ENCODE assay signal across 8 cellular contexts in the genomic region with DNA sequence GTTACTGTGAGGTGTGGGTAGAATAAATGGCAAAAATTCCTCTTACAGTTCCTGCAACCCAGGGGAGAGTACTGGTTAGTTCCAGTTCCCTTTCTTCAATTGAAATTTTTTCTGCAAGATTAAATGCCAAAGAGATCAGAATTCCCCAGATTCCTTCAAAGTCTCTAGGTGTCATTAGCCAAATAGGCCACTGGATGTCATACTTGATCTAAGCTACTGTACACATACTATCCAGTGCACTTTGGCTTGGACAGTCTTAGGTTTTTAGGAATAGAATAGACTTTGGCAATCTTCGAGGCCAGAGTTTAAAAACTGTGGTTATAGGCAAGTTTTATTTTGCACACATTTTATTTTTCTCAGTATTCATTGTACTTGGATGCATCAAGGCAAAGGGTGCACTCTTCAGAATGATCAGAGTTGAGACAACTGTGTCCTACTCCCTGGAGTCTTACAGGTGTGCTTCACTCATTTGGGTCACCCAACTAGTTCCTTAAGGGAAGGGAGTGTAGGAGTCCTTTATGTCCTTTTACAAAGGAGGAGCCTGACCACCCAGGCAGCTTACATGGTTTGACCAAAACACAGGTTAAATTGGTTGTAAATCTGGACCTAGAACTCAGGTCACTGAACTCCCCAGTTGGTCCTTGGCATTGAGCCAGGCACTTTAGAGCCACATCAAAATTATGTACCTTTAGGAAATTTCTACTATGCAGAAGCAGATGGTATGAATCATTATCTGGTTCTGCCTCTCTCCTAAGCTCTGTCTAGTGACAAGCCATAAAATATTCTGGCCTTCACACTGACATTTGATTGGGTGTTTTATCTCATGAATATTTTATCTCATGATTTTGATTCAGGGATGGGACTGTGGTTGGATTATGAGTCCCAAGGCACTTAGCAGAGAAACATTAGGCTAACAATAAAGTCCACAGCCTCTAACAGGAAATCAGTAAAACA. TPM values are rescaled to one million over a fixed set of nuclear protein-coding genes. Genes with fewer than 3 reads are reported as not detected.
A peak's percentile ranks its signal among the peaks of the same experiment; 100 is the strongest.
DNase-seq lines count a peak whose midpoint lies in the region; ATAC-seq, FAIRE-seq and TF ChIP-seq lines count a peak whose summit lies in the region.

No MANE protein-coding gene starts in this region.

- H3K27ac ChIP-seq in keratinocyte (ENCODE audit: control insufficient read depth, insufficient read depth, low read length) (no peak overlapping the region), tibial nerve (no peak overlapping the region)

- POLR2A ChIA-PET in activated CD4-positive, alpha-beta memory T cell treated with anti-CD3 and anti-CD28 coated beads, Interleukin-2, amount 10 ng/mL, durations not matched to agents 7 days and 5 days (lab: Charles Lee) = no interaction called here

- H3K9me3 Mint-ChIP-seq in activated CD4-positive, alpha-beta memory T cell treated with anti-CD3 and anti-CD28 coated beads, Interleukin-2, amount 10 ng/mL, durations not matched to agents 7 days and 5 days = no peaks in the 10 kb centered on the region

- no peak overlapping the region for H2AFZ ChIP-seq in keratinocyte (ENCODE audit: control insufficient read depth, low read length)

- H3K9ac ChIP-seq in keratinocyte (ENCODE audit: control insufficient read depth, extremely low read depth, insufficient read depth, low read length) = no peak overlapping the region

- no peaks in the 10 kb centered on the region for H3K4me1 ChIP-seq in keratinocyte (ENCODE audit: control insufficient read depth, extremely low read depth, insufficient read depth, low read length)
- H3K4me1 ChIP-seq in tibial nerve = no peaks in the 10 kb centered on the region

- H3K79me2 ChIP-seq in keratinocyte (ENCODE audit: control insufficient read depth, insufficient read depth, low read length) = no peaks in the 10 kb centered on the region

- no peak overlapping the region for H3K27ac Mint-ChIP-seq in activated CD4-positive, alpha-beta memory T cell treated with anti-CD3 and anti-CD28 coated beads, Interleukin-2, amount 10 ng/mL, durations not matched to agents 7 days and 5 days

- TF ChIP-seq EP300 in tibial nerve (IDR thresholded peaks at IDR 0.05) = no peak

- ATAC-seq in GM21576 (IDR thresholded peaks at IDR 0.05; ENCODE audit: unreplicated experiment) = no peak

- no peak overlapping the region for H3K4me3 Mint-ChIP-seq in activated CD4-positive, alpha-beta memory T cell treated with anti-CD3 and anti-CD28 coated beads, Interleukin-2, amount 10 ng/mL, durations not matched to agents 7 days and 5 days

- no peak overlapping the region for H3K4me2 ChIP-seq in keratinocyte (ENCODE audit: control insufficient read depth, extremely low read depth, insufficient read depth, low read depth, low read length)

- DNase-seq in AG20443 (ENCODE audit: low spot score) (peak; percentile 69), HCEC 1CT (peak; percentile 55), SW480 (ENCODE audit: low spot score) (peak; percentile 23), keratinocyte (ENCODE audit: low read depth, low spot score) (no peak), tibial nerve (ENCODE audit: low spot score in 2 of 2) (no peak), NCI-H1930 (lab: John Stamatoyannopoulos, UW) (no peak)
- DNase-seq in activated CD4-positive, alpha-beta memory T cell treated with anti-CD3 and anti-CD28 coated beads, Interleukin-2, amount 10 ng/mL, durations not matched to agents 7 days and 5 days = no peak

- TF ChIP-seq POLR2A in tibial nerve (IDR thresholded peaks at IDR 0.05) = no peak

- H3K27me3 Mint-ChIP-seq in activated CD4-positive, alpha-beta memory T cell treated with anti-CD3 and anti-CD28 coated beads, Interleukin-2, amount 10 ng/mL, durations not matched to agents 7 days and 5 days = peaks cover 5% of the 10 kb centered on the region

- 46 to 50% methylated on average over 1 of the region's 1 CpG for WGBS in tibial nerve, 2 donors

- no peaks in the 10 kb centered on the region for H3K36me3 Mint-ChIP-seq in activated CD4-positive, alpha-beta memory T cell treated with anti-CD3 and anti-CD28 coated beads, Interleukin-2, amount 10 ng/mL, durations not matched to agents 7 days and 5 days (ENCODE audit: low read depth)

- dilution Hi-C loops in keratinocyte (cut with MboI; ENCODE audit: extremely low pct_ligation_motif_present, low sequenced_read_pairs) = no loop called here

- H4K20me1 ChIP-seq in keratinocyte (ENCODE audit: control insufficient read depth, extremely low read depth, insufficient read depth, low read length) = no peaks in the 10 kb centered on the region

- H3K27me3 ChIP-seq in keratinocyte (ENCODE audit: control insufficient read depth, extremely low read depth, insufficient read depth, low read length) = no peaks in the 10 kb centered on the region
- H3K27me3 ChIP-seq in tibial nerve = no peaks in the 10 kb centered on the region

- TF ChIP-seq CTCF in keratinocyte (optimal IDR thresholded peaks at IDR 0.05 in 1 of 3, IDR thresholded peaks at IDR 0.05 in 1 of 3, conservative IDR thresholded peaks at IDR 0.05 in 1 of 3; ENCODE audit: extremely low read depth in 1 of 3, insufficient read depth in 2 of 3, low read length in 3 of 3) (peak in 2 of 3 experiments; percentile 48 to 58), tibial nerve (IDR thresholded peaks at IDR 0.05) (no peak)

- H3K4me3 ChIP-seq in keratinocyte (ENCODE audit: control insufficient read depth in 2 of 3, extremely low read depth in 1 of 3, insufficient read depth in 2 of 3, low read depth in 1 of 3, low read length in 3 of 3) (no peak overlapping the region), tibial nerve (no peak overlapping the region)

- no peak for FAIRE-seq in keratinocyte (lab: Jason Lieb, UNC)

- peaks cover 2% of the 10 kb centered on the region for H3K4me1 Mint-ChIP-seq in activated CD4-positive, alpha-beta memory T cell treated with anti-CD3 and anti-CD28 coated beads, Interleukin-2, amount 10 ng/mL, durations not matched to agents 7 days and 5 days

- H3K9me3 ChIP-seq in keratinocyte (ENCODE audit: control insufficient read depth, low read depth, low read length) = no peaks in the 10 kb centered on the region
- H3K9me3 ChIP-seq in tibial nerve = no peaks in the 10 kb centered on the region

- CTCF ChIA-PET in activated CD4-positive, alpha-beta memory T cell treated with anti-CD3 and anti-CD28 coated beads, Interleukin-2, amount 10 ng/mL, durations not matched to agents 7 days and 5 days (lab: Charles Lee) = no interaction called here

- no peaks in the 10 kb centered on the region for H3K9me1 ChIP-seq in keratinocyte (ENCODE audit: control insufficient read depth, extremely low read depth, insufficient read depth, low read length)

- H3K36me3 ChIP-seq in keratinocyte (ENCODE audit: control insufficient read depth in 2 of 2, extremely low read depth in 1 of 2, insufficient read depth in 2 of 2, low read length in 2 of 2) = no peaks in the 10 kb centered on the region
- H3K36me3 ChIP-seq in tibial nerve = no peaks in the 10 kb centered on the region

RNA-seq across cellular contexts. Expression of a gene that starts 49.5 kb away (rescaled TPM):
- polyA plus RNA-seq in keratinocyte = 9.1 to 12.1 TPM (median 10.3 TPM) in 3 replicates
- polyA plus RNA-seq in keratinocyte (2011; ENCODE audit: low read depth) = 3.7 TPM
- polyA plus RNA-seq in keratinocyte (2011; cell fraction: cytosol; rRNA removed) = 7.4 and 13.6 TPM in 2 replicates
- 9.7 and 12.6 TPM in 2 replicates for polyA plus RNA-seq in keratinocyte (2011; cell fraction: nucleus; rRNA removed)
- polyA plus RNA-seq in keratinocyte (2012; ENCODE audit: low replicate concordance) = 4.3 and 8.2 TPM in 2 replicates
- polyA minus RNA-seq in keratinocyte = 7.0 to 13.6 TPM (median 7.2 TPM) in 3 replicates
- polyA minus RNA-seq in keratinocyte (2011; cell fraction: cytosol; rRNA and poly(A)+ RNA removed) = 5.8 TPM
- polyA minus RNA-seq in keratinocyte (2011; cell fraction: nucleus; rRNA and poly(A)+ RNA removed) = 3.0 and 6.0 TPM in 2 replicates
- total RNA-seq in tibial nerve = 1 to 10 TPM in 2 of 4 donors, under 1 TPM in 2; 0.42 to 1.6 (median 1.0) TPM
- total RNA-seq in activated CD4-positive, alpha-beta memory T cell treated with anti-CD3 and anti-CD28 coated beads, Interleukin-2, amount 10 ng/mL, durations not matched to agents 7 days and 5 days = 1 to 10 TPM; 1.5 TPM

Comparison
In these comparisons a context has a peak if more than half of its experiments do, and no peak if none do; other contexts are left out.
1. DNase-seq: peak in AG20443 (single experiment), HCEC 1CT (single experiment) and SW480 (single experiment); none in keratinocyte (single experiment), tibial nerve (0 of 2), NCI-H1930 (0 of 2) and activated CD4-positive, alpha-beta memory T cell treated with anti-CD3 and anti-CD28 coated beads, Interleukin-2, amount 10 ng/mL, durations not matched to agents 7 days and 5 days (single experiment).
2. CTCF ChIP-seq: peak in keratinocyte (2 of 3); none in tibial nerve (0 of 5).